ENCODE assay signal across 8 cellular contexts in the genomic region with DNA sequence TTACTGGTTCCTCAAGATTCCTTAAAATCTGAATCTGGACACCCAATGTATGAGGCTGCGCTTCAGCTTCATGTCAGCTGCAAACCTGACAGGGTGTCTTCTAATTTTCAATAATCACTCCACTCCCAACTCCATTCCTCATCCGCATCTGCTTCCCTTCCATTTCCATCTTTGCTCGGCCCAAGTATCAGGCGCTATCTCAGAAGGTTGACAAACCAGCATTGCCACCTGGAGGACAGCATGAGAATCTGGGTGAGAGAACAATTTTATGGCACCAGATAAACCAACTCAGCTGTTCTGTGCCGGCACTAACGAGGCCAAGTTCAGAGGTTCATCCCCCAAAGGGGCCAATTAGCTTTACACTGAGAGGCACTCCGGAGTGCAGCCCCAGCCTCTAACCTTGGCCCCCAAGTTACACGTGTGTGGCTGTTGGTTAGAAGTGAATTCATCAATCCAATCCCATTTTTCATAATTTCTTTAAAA.
DNase-seq lines count a peak whose midpoint lies in the region; ATAC-seq and TF ChIP-seq lines count a peak whose summit lies in the region.

No MANE protein-coding gene starts in this region.

- H2AFZ ChIP-seq in GM23338: peak overlapping the region; percentile 63; the same call in 1 of the 2 replicates

- H3K27ac Mint-ChIP-seq in GM23338: no peak overlapping the region

- no peak overlapping the region for H3K27ac ChIP-seq in GM23338 (ENCODE audit: low read depth)
- no peak overlapping the region for H3K27ac ChIP-seq in VCaP

- H3K79me2 ChIP-seq in GM23338 (replicated peaks; ENCODE audit: insufficient read depth): no peaks in the 10 kb centered on the region

- H3K9me3 Mint-ChIP-seq in GM23338: no peaks in the 10 kb centered on the region; the same call in 2 of the 3 replicates

- H3K27me3 ChIP-seq in GM23338 (ENCODE audit: insufficient read depth): no peaks in the 10 kb centered on the region

- ATAC-seq in GM23338: peak; percentile 97

- no peaks in the 10 kb centered on the region for H3K9me2 ChIP-seq in GM23338 (ENCODE audit: insufficient read depth)

- no peaks in the 10 kb centered on the region for H3K4me1 Mint-ChIP-seq in GM23338

- 0 out of 2 replicates have a peak, but pooled peaks cover 3% of the 10 kb centered on the region for H3K4me1 ChIP-seq in GM23338 (ENCODE audit: insufficient read depth)

- H3K36me3 Mint-ChIP-seq in GM23338 (ENCODE audit: low read depth): no peaks in the 10 kb centered on the region

- H3F3A ChIP-seq in GM23338 (replicated peaks; ENCODE audit: low read depth): no peaks in the 10 kb centered on the region

- H3K4me2 ChIP-seq in GM23338: no peak overlapping the region

- DNase-seq in DMS153 treated with DMSO at 0.1 percent for 48 hours (lab: John Stamatoyannopoulos, UW; ENCODE audit: unreplicated experiment): peak; percentile 29
- DNase-seq in GM23338 (ENCODE audit: low spot score): peak; percentile 81
- peak; percentile 64 for DNase-seq in NCI-H1694 treated with DMSO at 0.1 percent for 48 hours (lab: John Stamatoyannopoulos, UW)
- DNase-seq in glomerular visceral epithelial cell (ENCODE audit: extremely low spot score): peak; percentile 29
- peak; percentile 72 for DNase-seq in pons (ENCODE audit: low spot score)
- DNase-seq in GOT3 (lab: John Stamatoyannopoulos, UW): no peak
- DNase-seq in effector CD8-positive, alpha-beta T cell (lab: John Stamatoyannopoulos, UW): no peak

- no peak overlapping the region for H3K4me3 ChIP-seq in GM23338

- peak; percentile 69 to 93 for TF ChIP-seq CTCF in GM23338 (conservative IDR thresholded peaks at IDR 0.05; ENCODE audit: low read depth in 2 of 2)
- TF ChIP-seq CTCF in VCaP (conservative IDR thresholded peaks at IDR 0.05): peak; percentile 76

- no peaks in the 10 kb centered on the region for H4K20me1 ChIP-seq in GM23338 (replicated peaks; ENCODE audit: insufficient read depth)

- no peaks in the 10 kb centered on the region for H3K36me3 ChIP-seq in GM23338 (ENCODE audit: insufficient read depth)

- no peak overlapping the region for H3K4me3 Mint-ChIP-seq in GM23338

- peaks cover 6% of the 10 kb centered on the region for H3K27me3 Mint-ChIP-seq in GM23338 (ENCODE audit: insufficient read depth, low read depth, poor library complexity)

TF ChIP-seq in GM23338, 12 proteins besides CTCF, POLR2A, EP300 and RAD21:
- TF ChIP-seq REST (IDR thresholded peaks at IDR 0.05; ENCODE audit: unreplicated experiment) (no peak), CREB1 (CRISPR knock-in tag; IDR thresholded peaks at IDR 0.05; ENCODE audit: low read depth) (no peak), EZH2phosphoT487 (IDR thresholded peaks at IDR 0.05; ENCODE audit: unreplicated experiment) (no peak), POLR2AphosphoS5 (IDR thresholded peaks at IDR 0.05; ENCODE audit: low read depth) (no peak), STAT1 (IDR thresholded peaks at IDR 0.05; ENCODE audit: unreplicated experiment) (no peak), EZH2 (IDR thresholded peaks at IDR 0.05; ENCODE audit: low read depth, unreplicated experiment) (no peak), NANOG (IDR thresholded peaks at IDR 0.05; ENCODE audit: borderline replicate concordance) (no peak)

Comparison
In these comparisons a context has a peak if more than half of its experiments do, and no peak if none do; other contexts are left out.
1. DNase-seq: peak in DMS153 treated with DMSO at 0.1 percent for 48 hours (single experiment), GM23338 (single experiment), NCI-H1694 treated with DMSO at 0.1 percent for 48 hours (single experiment), glomerular visceral epithelial cell (single experiment) and pons (single experiment); none in GOT3 (single experiment) and effector CD8-positive, alpha-beta T cell (single experiment).